26 cellular contexts compared by ENCODE assay signal in genomic region chr13:39590466-39591036, GRCh38.
"Had no signal": no experiment of that assay in that cellular context is flagged by ENCODE, and none has a peak within 500 bp of the region (broad histone marks: within the 10 kb centered on the region; RNA-seq: fewer than 3 reads in every experiment).

No MANE protein-coding gene starts in this region.

- H3K4me3 ChIP-seq: body of pancreas, skin epidermis, thyroid gland, upper lobe of right lung had no signal

- DNase-seq: activated CD4-positive, alpha-beta memory T cell treated with anti-CD3 and anti-CD28 coated beads, Interleukin-2, amount 10 ng/mL, durations not matched to agents 7 days and 5 days; activated CD4-positive, alpha-beta T cell treated with anti-CD3 and anti-CD28 coated beads, Interleukin-2, amount 10 ng/mL, durations not matched to agents 24 days and 14 days; activated CD4-positive, CD25-positive, alpha-beta regulatory T cell treated with anti-CD3 and anti-CD28 coated beads, Interleukin-2, amount 50 U/mL, for 72 hours; activated CD8-positive, alpha-beta memory T cell treated with anti-CD3 and anti-CD28 coated beads, Interleukin-2, amount 50 U/mL, for 48 hours; activated naive CD4-positive, alpha-beta T cell; activated T-cell treated with anti-CD3 and anti-CD28 coated beads, Interleukin-2, amount 50 U/mL, for 24 hours; anterior cingulate cortex; body of pancreas; endodermal cell; foreskin fibroblast; head of caudate nucleus; hippocampal formation; left cardiac atrium; left ventricle myocardium superior; stimulated activated CD4-positive, alpha-beta T cell treated with anti-CD3 and anti-CD28 coated beads, Interleukin-4, amount 100 ng/mL, for 24 hours; stimulated activated naive CD8-positive, alpha-beta T cell treated with anti-CD3 and anti-CD28 coated beads, Interleukin-15, amount 100 ng/mL, for 72 hours; substantia nigra; T1000; thyroid gland; upper lobe of right lung had no signal

- FAIRE-seq: keratinocyte had no signal

- ATAC-seq: activated naive CD4-positive, alpha-beta T cell treated with anti-CD3 and anti-CD28 coated beads, Interleukin-2, amount 50 U/mL, for 72 hours; body of pancreas; esophagus mucosa; left cardiac atrium; left ventricle myocardium superior; sciatic nerve; stimulated activated effector memory CD8-positive, alpha-beta T cell treated with anti-CD3 and anti-CD28 coated beads, Interleukin-12 subunit alpha, Interleukin-12 subunit beta, amount 100 ng/mL, for 72 hours; stimulated activated naive CD8-positive, alpha-beta T cell treated with anti-CD3 and anti-CD28 coated beads, Interleukin-15, amount 100 ng/mL, for 72 hours had no signal

- H3K27ac ChIP-seq: body of pancreas, skin epidermis, thyroid gland, upper lobe of right lung had no signal

- H3K27me3 ChIP-seq: body of pancreas, thyroid gland, upper lobe of right lung had no signal

- H3K4me1 ChIP-seq: body of pancreas, thyroid gland, upper lobe of right lung had no signal

- H3K9me3 ChIP-seq: body of pancreas, thyroid gland, upper lobe of right lung had no signal

- H3K36me3 ChIP-seq: thyroid gland, upper lobe of right lung had no signal
